ENCODE assay signal across 8 cellular contexts in genomic region chr2:87852864-87853497, GRCh38. TPM values are rescaled to one million over a fixed set of nuclear protein-coding genes. Genes with fewer than 3 reads are reported as not detected.
DNase-seq lines count a peak whose midpoint lies in the region; ATAC-seq lines count a peak whose summit lies in the region.
"Not testable (repeated sequence)": the region's sequence is repeated elsewhere in the genome, so short reads cannot be mapped to it uniquely, and the experiment has no call there.

No MANE protein-coding gene starts in this region.

- not testable (repeated sequence) for H3K36me3 Mint-ChIP-seq in activated T-helper 1 cell treated with anti-CD3 and anti-CD28 coated beads, Interleukin-12 subunit alpha, Interleukin-12 subunit beta, Interleukin-2, Interleukin-4 antibody, amounts not matched to agents 30 ng/mL and 10 ng/mL and 1 ng/mL, durations not matched to agents 14 hours and 24 hours and 36 hours (ENCODE audit: low read depth)

- not testable (repeated sequence) for H3K4me3 Mint-ChIP-seq in activated T-helper 1 cell treated with anti-CD3 and anti-CD28 coated beads, Interleukin-12 subunit alpha, Interleukin-12 subunit beta, Interleukin-2, Interleukin-4 antibody, amounts not matched to agents 30 ng/mL and 10 ng/mL and 1 ng/mL, durations not matched to agents 14 hours and 24 hours and 36 hours

- peak; percentile 32 for DNase-seq in EH (ENCODE audit: low read depth)
- DNase-seq in activated T-helper 1 cell treated with anti-CD3 and anti-CD28 coated beads, Interleukin-12 subunit alpha, Interleukin-12 subunit beta, Interleukin-2, Interleukin-4 antibody, amounts not matched to agents 30 ng/mL and 10 ng/mL and 1 ng/mL, durations not matched to agents 14 hours and 24 hours and 36 hours (ENCODE audit: low spot score) = not testable (repeated sequence)
- DNase-seq in stimulated activated CD4-positive, alpha-beta T cell treated with anti-CD3 and anti-CD28 coated beads, Interleukin-2, amount 100 ng/mL, for 4 hours (ENCODE audit: low read depth) = peak; percentile 39

- not testable (repeated sequence) for H3K9me3 Mint-ChIP-seq in activated T-helper 1 cell treated with anti-CD3 and anti-CD28 coated beads, Interleukin-12 subunit alpha, Interleukin-12 subunit beta, Interleukin-2, Interleukin-4 antibody, amounts not matched to agents 30 ng/mL and 10 ng/mL and 1 ng/mL, durations not matched to agents 14 hours and 24 hours and 36 hours

- intact Hi-C loops in activated T-helper 1 cell treated with anti-CD3 and anti-CD28 coated beads, Interleukin-12 subunit alpha, Interleukin-12 subunit beta, Interleukin-2, Interleukin-4 antibody, amounts not matched to agents 30 ng/mL and 10 ng/mL and 1 ng/mL, durations not matched to agents 14 hours and 24 hours and 36 hours (cut with micrococcal nuclease) = not testable (repeated sequence)

- not testable (repeated sequence) for H3K4me1 Mint-ChIP-seq in activated T-helper 1 cell treated with anti-CD3 and anti-CD28 coated beads, Interleukin-12 subunit alpha, Interleukin-12 subunit beta, Interleukin-2, Interleukin-4 antibody, amounts not matched to agents 30 ng/mL and 10 ng/mL and 1 ng/mL, durations not matched to agents 14 hours and 24 hours and 36 hours (ENCODE audit: low read depth)

- peak; percentile 75 for ATAC-seq in GM19455 (IDR thresholded peaks at IDR 0.05; ENCODE audit: unreplicated experiment)
- peak; percentile 72 for ATAC-seq in HG02763 (IDR thresholded peaks at IDR 0.05; ENCODE audit: unreplicated experiment)
- peak; percentile 99 for ATAC-seq in HG03442 (IDR thresholded peaks at IDR 0.05; ENCODE audit: unreplicated experiment)
- ATAC-seq in SK-N-SH treated with all-trans-retinoic acid at 6 μM for 48 hours = peak; percentile 98
- ATAC-seq in esophagus mucosa = peak; percentile 99

- H3K27me3 Mint-ChIP-seq in activated T-helper 1 cell treated with anti-CD3 and anti-CD28 coated beads, Interleukin-12 subunit alpha, Interleukin-12 subunit beta, Interleukin-2, Interleukin-4 antibody, amounts not matched to agents 30 ng/mL and 10 ng/mL and 1 ng/mL, durations not matched to agents 14 hours and 24 hours and 36 hours (ENCODE audit: insufficient read depth) = not testable (repeated sequence)

- H3K27ac Mint-ChIP-seq in activated T-helper 1 cell treated with anti-CD3 and anti-CD28 coated beads, Interleukin-12 subunit alpha, Interleukin-12 subunit beta, Interleukin-2, Interleukin-4 antibody, amounts not matched to agents 30 ng/mL and 10 ng/mL and 1 ng/mL, durations not matched to agents 14 hours and 24 hours and 36 hours = peak overlapping the region; percentile 74

RNA-seq across cellular contexts. Expression of gene RGPD2, which starts 27.4 kb away (rescaled TPM):
- total RNA-seq in activated T-helper 1 cell treated with anti-CD3 and anti-CD28 coated beads, Interleukin-12 subunit alpha, Interleukin-12 subunit beta, Interleukin-2, Interleukin-4 antibody, amounts not matched to agents 30 ng/mL and 10 ng/mL and 1 ng/mL, durations not matched to agents 14 hours and 24 hours and 36 hours = 2.4 and 4.2 TPM in 2 replicates
- 3.0 TPM for total RNA-seq in esophagus mucosa
